8 cellular contexts compared by ENCODE assay signal in genomic region chr13:27455331-27455855, GRCh38. TPM values are rescaled to one million over a fixed set of nuclear protein-coding genes. Genes with fewer than 3 reads are reported as not detected.
A peak's percentile ranks its signal among the peaks of the same experiment; 100 is the strongest.
DNase-seq lines count a peak whose midpoint lies in the region; ATAC-seq lines count a peak whose summit lies in the region.

No MANE protein-coding gene starts in this region.

- H3K9me3 Mint-ChIP-seq in stimulated activated naive CD8-positive, alpha-beta T cell treated with anti-CD3 and anti-CD28 coated beads, Interleukin-15, Interleukin-2, amounts not matched to agents 100 ng/mL and 50 ng/mL, for 24 hours = no peaks in the 10 kb centered on the region

- peak overlapping the region; percentile 93 for H3K4me3 Mint-ChIP-seq in T-helper 17 cell
- H3K4me3 Mint-ChIP-seq in stimulated activated naive CD8-positive, alpha-beta T cell treated with anti-CD3 and anti-CD28 coated beads, Interleukin-15, Interleukin-2, amounts not matched to agents 100 ng/mL and 50 ng/mL, for 24 hours = peak overlapping the region; percentile 85

- H3K9me3 ChIP-seq in T-helper 17 cell (ENCODE audit: control insufficient read depth, low read length, poor library complexity, severe bottlenecking) = no peaks in the 10 kb centered on the region

- H3K27ac Mint-ChIP-seq in T-helper 17 cell = peak overlapping the region; percentile 98
- peak overlapping the region; percentile 96 for H3K27ac Mint-ChIP-seq in stimulated activated naive CD8-positive, alpha-beta T cell treated with anti-CD3 and anti-CD28 coated beads, Interleukin-15, Interleukin-2, amounts not matched to agents 100 ng/mL and 50 ng/mL, for 24 hours

- DNase-seq in NOMO-1 (lab: John Stamatoyannopoulos, UW; ENCODE audit: unreplicated experiment in 2 of 2) (peak; percentile 19 to 30), NOMO-1 treated with dmso at 0.1 percent for 144 hours (lab: John Stamatoyannopoulos, UW; ENCODE audit: unreplicated experiment) (no peak), T-helper 17 cell (no peak), fibroblast of peridontal ligament (ENCODE audit: extremely low read depth) (peak; percentile 30), amniotic stem cell (lab: John Stamatoyannopoulos, UW) (no peak), islet precursor cell (no peak)

- ATAC-seq in T-helper 17 cell = no peak
- ATAC-seq in HG03097 (IDR thresholded peaks at IDR 0.05; ENCODE audit: low FRiP score, unreplicated experiment) = no peak

- H3K36me3 Mint-ChIP-seq in T-helper 17 cell (ENCODE audit: low read depth) = no peaks in the 10 kb centered on the region
- H3K36me3 Mint-ChIP-seq in stimulated activated naive CD8-positive, alpha-beta T cell treated with anti-CD3 and anti-CD28 coated beads, Interleukin-15, Interleukin-2, amounts not matched to agents 100 ng/mL and 50 ng/mL, for 24 hours (ENCODE audit: low read depth) = no peaks in the 10 kb centered on the region

- no peaks in the 10 kb centered on the region for H3K27me3 Mint-ChIP-seq in T-helper 17 cell
- H3K27me3 Mint-ChIP-seq in stimulated activated naive CD8-positive, alpha-beta T cell treated with anti-CD3 and anti-CD28 coated beads, Interleukin-15, Interleukin-2, amounts not matched to agents 100 ng/mL and 50 ng/mL, for 24 hours = no peaks in the 10 kb centered on the region

- peaks cover 21% of the 10 kb centered on the region for H3K4me1 Mint-ChIP-seq in T-helper 17 cell
- H3K4me1 Mint-ChIP-seq in stimulated activated naive CD8-positive, alpha-beta T cell treated with anti-CD3 and anti-CD28 coated beads, Interleukin-15, Interleukin-2, amounts not matched to agents 100 ng/mL and 50 ng/mL, for 24 hours (ENCODE audit: low read depth) = peaks cover 21% of the 10 kb centered on the region

RNA-seq across cellular contexts. Expression of gene MTIF3, which starts 5.0 kb away (rescaled TPM):
- total RNA-seq in T-helper 17 cell = 10 to 100 TPM; 33.2 to 38.3 TPM

RNA-seq across cellular contexts. Expression of gene GTF3A, which starts 31.0 kb away (rescaled TPM):
- total RNA-seq in T-helper 17 cell = 100 to 1,000 TPM; 164 to 171 TPM

Comparison
In these comparisons a context has a peak if more than half of its experiments do, and no peak if none do; other contexts are left out.
1. DNase-seq: peak in NOMO-1 (2 of 2) and fibroblast of peridontal ligament (single experiment); none in NOMO-1 treated with dmso at 0.1 percent for 144 hours (single experiment), T-helper 17 cell (0 of 3), amniotic stem cell (single experiment) and islet precursor cell (single experiment).